Comparison of ENCODE assay signal across 13 cellular contexts in the genomic region with DNA sequence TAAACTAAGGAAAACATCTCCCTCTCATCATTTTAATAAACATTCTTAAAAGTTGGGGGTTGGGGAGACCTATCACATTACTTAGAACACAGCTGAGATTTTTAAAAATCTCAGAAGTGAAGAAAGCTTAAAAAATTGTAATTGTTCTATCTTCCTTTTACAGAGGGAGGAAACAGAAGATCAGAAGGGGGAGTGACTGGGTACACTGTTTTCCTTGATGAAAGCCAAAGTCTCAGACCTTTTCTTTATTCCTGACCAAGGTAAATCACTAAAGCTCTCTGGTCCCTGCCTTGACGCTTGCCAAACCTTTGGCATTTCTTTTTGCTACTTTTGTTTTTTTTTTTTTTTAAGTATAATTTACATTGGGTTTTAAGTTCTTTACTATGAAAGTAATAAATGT.
A peak's percentile ranks its signal among the peaks of the same experiment; 100 is the strongest.
DNase-seq lines count a peak whose midpoint lies in the region; ATAC-seq and TF ChIP-seq lines count a peak whose summit lies in the region.
"Had no signal": no experiment of that assay in that cellular context is flagged by ENCODE, and none has a peak within 500 bp of the region (broad histone marks: within the 10 kb centered on the region; RNA-seq: fewer than 3 reads in every experiment).

No MANE protein-coding gene starts in this region.

- no peak overlapping the region for H3K4me3 ChIP-seq in HUES64 (ENCODE audit: low read length)
- no peak overlapping the region for H3K4me3 ChIP-seq in neural progenitor cell
- H3K4me3 ChIP-seq in upper lobe of left lung = no peak overlapping the region

- no peak for TF ChIP-seq CTCF in VCaP (conservative IDR thresholded peaks at IDR 0.05)
- TF ChIP-seq CTCF in neural progenitor cell (IDR thresholded peaks at IDR 0.05) = no peak
- TF ChIP-seq CTCF in type B pancreatic cell (conservative IDR thresholded peaks at IDR 0.05) = no peak
- no peak for TF ChIP-seq CTCF in upper lobe of left lung (IDR thresholded peaks at IDR 0.05)

- no peaks in the 10 kb centered on the region for H4K20me1 ChIP-seq in neural progenitor cell (ENCODE audit: low read depth)

- no peak overlapping the region for H2AFZ ChIP-seq in neural progenitor cell (replicated peaks)

- H3K27ac Mint-ChIP-seq in neural progenitor cell (no peak overlapping the region), type B pancreatic cell (peak overlapping the region; percentile 61)
- H3K27ac Mint-ChIP-seq: B cell had no signal

- H3K36me3 ChIP-seq in HUES64 (ENCODE audit: insufficient read depth, low read length) (peaks cover 77% of the 10 kb centered on the region), neural progenitor cell (peaks cover 11% of the 10 kb centered on the region), upper lobe of left lung (peaks cover 0 to 47% (median 16%) of the 10 kb centered on the region in 4 donors)

- WGBS in HUES64 = 100% methylated on average over 1 of the region's 1 CpG
- 86% methylated on average over 1 of the region's 1 CpG for WGBS in upper lobe of left lung, 2 donors

- H3K27me3 Mint-ChIP-seq in neural progenitor cell (ENCODE audit: insufficient read depth, low read depth) (no peaks in the 10 kb centered on the region), type B pancreatic cell (no peaks in the 10 kb centered on the region)
- no peaks in the 10 kb centered on the region for H3K27me3 Mint-ChIP-seq in activated T-cell treated with anti-CD3 and anti-CD28 coated beads, Interleukin-2, amount 50 U/mL, for 4 hours (ENCODE audit: low read depth)
- H3K27me3 Mint-ChIP-seq: B cell; CD4-positive, alpha-beta memory T cell had no signal

- H3K4me3 Mint-ChIP-seq in neural progenitor cell (no peak overlapping the region), type B pancreatic cell (peak overlapping the region; percentile 19)
- no peak overlapping the region for H3K4me3 Mint-ChIP-seq in activated T-cell treated with anti-CD3 and anti-CD28 coated beads, Interleukin-2, amount 50 U/mL, for 4 hours
- H3K4me3 Mint-ChIP-seq: B cell; CD4-positive, alpha-beta memory T cell; HFFc6 had no signal

- H3K27me3 ChIP-seq in HUES64 (ENCODE audit: insufficient read depth, low read length) (no peaks in the 10 kb centered on the region), neural progenitor cell (no peaks in the 10 kb centered on the region), upper lobe of left lung (no peaks in the 10 kb centered on the region)

- no peak overlapping the region for H3K4me2 ChIP-seq in neural progenitor cell

- H3K4me1 Mint-ChIP-seq in neural progenitor cell (no peaks in the 10 kb centered on the region), type B pancreatic cell (ENCODE audit: unreplicated experiment) (peaks cover 3% of the 10 kb centered on the region)
- H3K4me1 Mint-ChIP-seq in activated T-cell treated with anti-CD3 and anti-CD28 coated beads, Interleukin-2, amount 50 U/mL, for 4 hours (ENCODE audit: low read depth) = peaks cover 5% of the 10 kb centered on the region
- H3K4me1 Mint-ChIP-seq: B cell had no signal

- H3F3A ChIP-seq in neural progenitor cell (ENCODE audit: low read depth) = peaks cover 3% of the 10 kb centered on the region

- H3K27ac ChIP-seq in HUES64 (ENCODE audit: low read depth, low read length) (0 out of 2 replicates have a peak overlapping the region, but pooled peaks have one; percentile 8), VCaP (peak overlapping the region; percentile 38), neural progenitor cell (peak overlapping the region; percentile 21), upper lobe of left lung (peak overlapping the region in 1 of 4 donors; percentile 16)

- ATAC-seq in activated T-cell treated with anti-CD3 and anti-CD28 coated beads, Interleukin-2, amount 50 U/mL, for 4 hours = no peak
- ATAC-seq in upper lobe of left lung (ENCODE audit: low FRiP score in 2 of 2) = no peak

- TF ChIP-seq EP300 in upper lobe of left lung (IDR thresholded peaks at IDR 0.05) = no peak

- no peaks in the 10 kb centered on the region for H3K9me3 ChIP-seq in HUES64 (ENCODE audit: insufficient read depth, low read depth, low read length)
- H3K9me3 ChIP-seq in neural progenitor cell (ENCODE audit: low read depth) = no peaks in the 10 kb centered on the region
- H3K9me3 ChIP-seq in upper lobe of left lung = no peaks in the 10 kb centered on the region

- no peak for DNase-seq in neural progenitor cell (ENCODE audit: low spot score)
- no peak for DNase-seq in type B pancreatic cell (ENCODE audit: extremely low spot score, unreplicated experiment)
- no peak for DNase-seq in activated T-cell treated with anti-CD3 and anti-CD28 coated beads, Interleukin-2, amount 50 U/mL, for 4 hours
- no peak for DNase-seq in DMS53 (lab: John Stamatoyannopoulos, UW)
- no peak for DNase-seq in upper lobe of left lung
- DNase-seq: CD4-positive, alpha-beta memory T cell; DMS79 treated with DMSO at 0.1 percent for 48 hours; EL; HCEC 1CT; HFFc6 had no signal

- H3K36me3 Mint-ChIP-seq in neural progenitor cell (peaks cover 15% of the 10 kb centered on the region), type B pancreatic cell (peaks cover 29% of the 10 kb centered on the region)
- H3K36me3 Mint-ChIP-seq in activated T-cell treated with anti-CD3 and anti-CD28 coated beads, Interleukin-2, amount 50 U/mL, for 4 hours (ENCODE audit: insufficient read depth) = peaks cover 34% of the 10 kb centered on the region

- H3K4me1 ChIP-seq in HUES64 (ENCODE audit: insufficient read depth, low read length) = no peaks in the 10 kb centered on the region
- H3K4me1 ChIP-seq in neural progenitor cell = no peaks in the 10 kb centered on the region
- peaks cover 0 to 4% (median 2%) of the 10 kb centered on the region in 4 donors for H3K4me1 ChIP-seq in upper lobe of left lung

- H3K9ac ChIP-seq in HUES64 (ENCODE audit: low read depth, low read length) (no peak overlapping the region), neural progenitor cell (no peak overlapping the region)

- TF ChIP-seq POLR2A in upper lobe of left lung (IDR thresholded peaks at IDR 0.05) = no peak

- H3K9me3 Mint-ChIP-seq in neural progenitor cell (no peaks in the 10 kb centered on the region), type B pancreatic cell (no peaks in the 10 kb centered on the region)
- H3K9me3 Mint-ChIP-seq in activated T-cell treated with anti-CD3 and anti-CD28 coated beads, Interleukin-2, amount 50 U/mL, for 4 hours = no peaks in the 10 kb centered on the region
- H3K9me3 Mint-ChIP-seq: CD4-positive, alpha-beta memory T cell; HFFc6 had no signal

- H3K79me2 ChIP-seq in neural progenitor cell (ENCODE audit: low read depth) = no peaks in the 10 kb centered on the region
